19 cellular contexts compared by ENCODE assay signal in the genomic region with DNA sequence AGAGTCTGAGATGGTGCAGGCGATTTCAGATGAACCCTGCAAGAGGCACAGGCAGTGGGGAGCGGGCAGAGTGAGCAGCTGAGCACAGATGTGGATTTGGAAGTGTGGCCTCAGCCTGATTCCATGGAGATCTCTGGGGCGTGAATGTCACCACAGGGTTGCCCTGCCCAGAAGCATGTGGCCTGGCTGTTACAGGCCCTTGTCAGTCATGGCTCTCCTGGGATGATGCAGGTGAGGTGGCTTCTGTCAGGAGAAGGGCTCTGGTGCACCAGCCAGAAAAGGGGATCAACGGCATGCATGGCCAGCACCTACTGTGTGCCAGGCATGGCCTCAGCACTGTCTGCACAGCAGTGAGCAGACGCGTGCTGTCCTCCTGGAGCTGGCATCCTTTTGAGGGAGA. TPM values are rescaled to one million over a fixed set of nuclear protein-coding genes. Genes with fewer than 3 reads are reported as not detected.
DNase-seq lines count a peak whose midpoint lies in the region; ATAC-seq and TF ChIP-seq lines count a peak whose summit lies in the region.
"Had no signal": no experiment of that assay in that cellular context is flagged by ENCODE, and none has a peak within 500 bp of the region (broad histone marks: within the 10 kb centered on the region; RNA-seq: fewer than 3 reads in every experiment).

No MANE protein-coding gene starts in this region.

- H3K27ac ChIP-seq in angular gyrus (ENCODE audit: low read depth, low read length) (peak overlapping the region; percentile 96), temporal lobe (ENCODE audit: low read depth, low read length) (peak overlapping the region; percentile 96)
- H3K27ac ChIP-seq: SJSA1 had no signal

- no peak for TF ChIP-seq CTCF in chondrocyte (IDR thresholded peaks at IDR 0.05)

- no peak overlapping the region for H3K27ac Mint-ChIP-seq in chondrocyte (ENCODE audit: unreplicated experiment)

- H3K9me3 Mint-ChIP-seq in chondrocyte (ENCODE audit: low read depth) = no peaks in the 10 kb centered on the region

- DNase-seq in chondrocyte (ENCODE audit: low spot score) (peak; percentile 51), mesenteric fat pad (ENCODE audit: low spot score) (peak; percentile 51), LoVo (ENCODE audit: low spot score) (no peak)
- DNase-seq: ACHN, DMS 273 treated with DMSO at 0.1 percent for 48 hours, DND-41, MG63, NCI-H1048, NCI-H1436, NCI-H1930, NCI-H226, NCI-H524, PC-3, RPMI8226 had no signal

- H3K4me3 Mint-ChIP-seq in chondrocyte (ENCODE audit: unreplicated experiment) = no peak overlapping the region

- peaks cover 10% of the 10 kb centered on the region for H3K4me1 Mint-ChIP-seq in chondrocyte (ENCODE audit: low read depth)

- no peaks in the 10 kb centered on the region for H3K27me3 Mint-ChIP-seq in chondrocyte (ENCODE audit: low read depth)

- H3K36me3 Mint-ChIP-seq in chondrocyte (ENCODE audit: low read depth) = peaks cover 12% of the 10 kb centered on the region

- ATAC-seq in esophagus mucosa (no peak), HG03196 (IDR thresholded peaks at IDR 0.05; ENCODE audit: unreplicated experiment) (no peak)
- ATAC-seq: PC-3 had no signal

RNA-seq across cellular contexts. Expression of gene HDAC11, which starts 11.9 kb away (rescaled TPM):
- total RNA-seq in chondrocyte (10.7 to 16.5 TPM (median 15.2 TPM) in 3 replicates), mesenteric fat pad (7.9 TPM), temporal lobe (13.5 TPM), esophagus mucosa (15.9 TPM)

RNA-seq across cellular contexts. Expression of gene FBLN2, which starts 56.9 kb away (rescaled TPM):
- 284 to 413 TPM (median 394 TPM) in 3 replicates for total RNA-seq in chondrocyte
- total RNA-seq in mesenteric fat pad = 269 TPM
- 9.1 TPM for total RNA-seq in temporal lobe
- 10.4 TPM for total RNA-seq in esophagus mucosa

Comparison
In these comparisons a context has a peak if more than half of its experiments do, and no peak if none do; other contexts are left out.
1. RNA of gene FBLN2, which starts 56.9 kb away (total RNA-seq): 284 to 413 TPM in chondrocyte and 269 TPM in mesenteric fat pad (single experiment); 10.4 TPM in esophagus mucosa (single experiment) and 9.1 TPM in temporal lobe (single experiment); every median in the first group is over 10 times any median in the second.